1 cellular context compared by ENCODE assay signal in the genomic region with DNA sequence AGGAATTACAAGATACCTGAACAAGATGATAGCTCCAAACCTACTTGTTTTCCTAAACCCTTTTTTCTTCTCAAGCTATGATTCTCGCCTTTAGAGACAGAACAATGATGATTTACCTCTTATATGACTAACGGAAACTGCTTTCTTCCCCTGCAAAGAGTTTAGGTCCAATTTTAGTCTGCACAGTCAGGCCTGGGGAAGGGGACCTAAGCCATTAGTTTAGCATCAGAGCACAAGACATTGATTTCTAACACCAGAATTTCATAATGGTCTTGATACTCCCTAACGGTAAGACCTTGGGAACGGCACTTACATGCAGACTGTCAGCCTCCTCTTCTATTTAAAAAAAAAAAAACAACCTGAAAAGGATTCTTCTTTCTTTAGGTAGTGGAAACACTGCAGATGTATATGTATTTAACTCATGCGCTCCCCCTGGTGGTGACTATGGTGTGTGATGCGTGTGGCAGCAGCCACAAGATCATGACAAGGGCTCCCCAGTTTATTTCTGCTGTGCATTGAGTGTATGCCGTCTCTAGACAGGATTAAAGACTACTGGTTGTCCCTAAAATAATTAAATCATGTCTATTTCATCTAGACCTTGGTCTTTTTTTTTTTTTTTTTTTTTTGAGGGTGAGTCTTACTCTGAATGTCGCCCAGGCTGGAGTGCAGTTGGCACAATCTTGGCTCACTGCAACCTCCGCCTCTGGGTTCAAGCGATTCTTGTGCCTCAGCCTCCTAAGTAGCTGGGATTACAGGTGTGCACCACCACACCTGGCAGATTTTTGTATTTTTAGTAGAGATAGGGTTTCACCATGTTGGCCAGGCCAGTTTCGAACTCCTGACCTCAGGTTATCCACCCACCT.
TF ChIP-seq lines count a peak whose summit lies in the region.

No MANE protein-coding gene starts in this region.

TF ChIP-seq in H1, 55 proteins besides CTCF, POLR2A, EP300 and RAD21:
- peak; percentile 17; the same call in 1 of the 2 replicates for TF ChIP-seq JUND (IDR thresholded peaks at IDR 0.05; ENCODE audit: low read length)
- TF ChIP-seq SIN3A (conservative IDR thresholded peaks at IDR 0.05 in 1 of 2, IDR thresholded peaks at IDR 0.05 in 1 of 2; ENCODE audit: low read depth in 1 of 2, low read length in 2 of 2) = no peak
- peak; percentile 67 for TF ChIP-seq CREB1 (IDR thresholded peaks at IDR 0.05)
TF ChIP-seq in H1: peak in this region for 2.
